In the genomic region with DNA sequence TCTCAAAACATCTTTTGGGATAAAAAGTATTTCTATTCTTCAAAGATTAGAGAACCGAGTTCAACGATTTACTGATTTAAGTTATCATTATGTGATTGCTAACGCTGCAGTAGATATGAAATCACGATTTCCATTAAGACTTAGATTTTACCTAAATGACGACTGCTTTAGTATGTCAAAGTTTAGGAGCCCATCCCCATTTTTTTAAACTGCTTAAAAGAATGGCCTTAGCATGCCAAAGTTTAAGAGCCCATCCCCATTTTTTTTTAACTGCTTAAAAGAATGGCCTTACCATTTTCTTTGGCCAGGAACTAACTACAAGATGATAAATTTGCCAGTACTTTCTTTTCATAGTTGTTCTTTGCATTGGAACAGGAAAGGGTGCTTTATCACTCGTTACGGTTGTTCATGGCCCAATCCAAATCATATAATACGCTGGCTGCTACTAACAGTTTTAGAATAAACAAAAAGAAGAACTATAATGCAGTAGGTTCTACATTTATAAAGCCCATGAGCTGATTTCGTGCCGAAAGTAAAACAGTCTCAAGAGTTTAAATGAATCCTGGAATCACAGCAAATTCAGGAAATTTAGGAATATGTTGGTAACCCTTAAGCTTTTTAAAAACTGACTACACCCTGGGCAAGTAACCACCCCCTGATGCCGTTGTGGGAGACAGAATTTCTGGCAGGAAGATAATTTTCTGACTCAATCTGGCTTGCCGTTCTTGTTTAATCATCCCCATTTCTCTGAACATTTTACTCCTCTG, we compare ENCODE assay signal across 1 cellular context.
TF ChIP-seq lines count a peak whose summit lies in the region.

No MANE protein-coding gene starts in this region.

TF ChIP-seq in K562, 482 proteins besides CTCF, POLR2A, EP300 and RAD21 (continued from another document):
- TF ChIP-seq HOXB6 (CRISPR knock-in tag; IDR thresholded peaks at IDR 0.05; ENCODE audit: borderline replicate concordance) (no peak), TEAD4 (IDR thresholded peaks at IDR 0.05; ENCODE audit: low read length) (no peak), TEAD4 (CRISPR knock-in tag; IDR thresholded peaks at IDR 0.05; ENCODE audit: borderline replicate concordance) (no peak), RBFOX2 (IDR thresholded peaks at IDR 0.05; ENCODE audit: low read depth, low read length) (no peak), SNRNP70 (optimal IDR thresholded peaks at IDR 0.05; ENCODE audit: low read depth, low read length) (no peak), ASH1L (IDR thresholded peaks at IDR 0.05; ENCODE audit: borderline replicate concordance, low read depth, partially characterized antibody) (peak; percentile 24), RBM17 (IDR thresholded peaks at IDR 0.05; ENCODE audit: borderline replicate concordance, low read depth, low read length) (no peak), NCOA6 (IDR thresholded peaks at IDR 0.05) (no peak), PYGO2 (tag; IDR thresholded peaks at IDR 0.05) (no peak), TAF9B (IDR thresholded peaks at IDR 0.05; ENCODE audit: partially characterized antibody) (no peak), KDM2B (CRISPR knock-in tag; IDR thresholded peaks at IDR 0.05) (no peak), HNRNPH1 (optimal IDR thresholded peaks at IDR 0.05; ENCODE audit: low read depth, low read length) (no peak), BRD9 (IDR thresholded peaks at IDR 0.05; ENCODE audit: low read depth, partially characterized antibody) (no peak), HDAC2 (IDR thresholded peaks at IDR 0.05) (peak; percentile 55), HDAC8 (tag; IDR thresholded peaks at IDR 0.05) (no peak), KAT2B (IDR thresholded peaks at IDR 0.05; ENCODE audit: low read depth, low read length) (no peak), BACH1 (tag; IDR thresholded peaks at IDR 0.05) (no peak), ZFPM2 (CRISPR knock-in tag; IDR thresholded peaks at IDR 0.05) (no peak), SIX5 (IDR thresholded peaks at IDR 0.05; ENCODE audit: borderline replicate concordance in 1 of 2, insufficient read depth in 1 of 2, low read depth in 1 of 2, low read length in 2 of 2) (no peak), IRF2 (CRISPR knock-in tag; IDR thresholded peaks at IDR 0.05) (no peak), HNRNPUL1 (IDR thresholded peaks at IDR 0.05; ENCODE audit: low read length) (no peak), HSF4 (CRISPR knock-in tag; IDR thresholded peaks at IDR 0.05; ENCODE audit: borderline replicate concordance) (no peak), GTF2E2 (tag; IDR thresholded peaks at IDR 0.05) (no peak), POLR3A (IDR thresholded peaks at IDR 0.05; ENCODE audit: borderline replicate concordance, extremely low read depth, insufficient read depth, insufficient read length) (no peak), GTF2A2 (tag; IDR thresholded peaks at IDR 0.05) (no peak; the same call in 1 of the 2 replicates), ZNF24 (IDR thresholded peaks at IDR 0.05) (no peak)
- TF ChIP-seq, protein P1, sequence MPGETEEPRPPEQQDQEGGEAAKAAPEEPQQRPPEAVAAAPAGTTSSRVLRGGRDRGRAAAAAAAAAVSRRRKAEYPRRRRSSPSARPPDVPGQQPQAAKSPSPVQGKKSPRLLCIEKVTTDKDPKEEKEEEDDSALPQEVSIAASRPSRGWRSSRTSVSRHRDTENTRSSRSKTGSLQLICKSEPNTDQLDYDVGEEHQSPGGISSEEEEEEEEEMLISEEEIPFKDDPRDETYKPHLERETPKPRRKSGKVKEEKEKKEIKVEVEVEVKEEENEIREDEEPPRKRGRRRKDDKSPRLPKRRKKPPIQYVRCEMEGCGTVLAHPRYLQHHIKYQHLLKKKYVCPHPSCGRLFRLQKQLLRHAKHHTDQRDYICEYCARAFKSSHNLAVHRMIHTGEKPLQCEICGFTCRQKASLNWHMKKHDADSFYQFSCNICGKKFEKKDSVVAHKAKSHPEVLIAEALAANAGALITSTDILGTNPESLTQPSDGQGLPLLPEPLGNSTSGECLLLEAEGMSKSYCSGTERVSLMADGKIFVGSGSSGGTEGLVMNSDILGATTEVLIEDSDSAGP (CRISPR knock-in tag; IDR thresholded peaks at IDR 0.05): no peak
- TF ChIP-seq, protein P2, sequence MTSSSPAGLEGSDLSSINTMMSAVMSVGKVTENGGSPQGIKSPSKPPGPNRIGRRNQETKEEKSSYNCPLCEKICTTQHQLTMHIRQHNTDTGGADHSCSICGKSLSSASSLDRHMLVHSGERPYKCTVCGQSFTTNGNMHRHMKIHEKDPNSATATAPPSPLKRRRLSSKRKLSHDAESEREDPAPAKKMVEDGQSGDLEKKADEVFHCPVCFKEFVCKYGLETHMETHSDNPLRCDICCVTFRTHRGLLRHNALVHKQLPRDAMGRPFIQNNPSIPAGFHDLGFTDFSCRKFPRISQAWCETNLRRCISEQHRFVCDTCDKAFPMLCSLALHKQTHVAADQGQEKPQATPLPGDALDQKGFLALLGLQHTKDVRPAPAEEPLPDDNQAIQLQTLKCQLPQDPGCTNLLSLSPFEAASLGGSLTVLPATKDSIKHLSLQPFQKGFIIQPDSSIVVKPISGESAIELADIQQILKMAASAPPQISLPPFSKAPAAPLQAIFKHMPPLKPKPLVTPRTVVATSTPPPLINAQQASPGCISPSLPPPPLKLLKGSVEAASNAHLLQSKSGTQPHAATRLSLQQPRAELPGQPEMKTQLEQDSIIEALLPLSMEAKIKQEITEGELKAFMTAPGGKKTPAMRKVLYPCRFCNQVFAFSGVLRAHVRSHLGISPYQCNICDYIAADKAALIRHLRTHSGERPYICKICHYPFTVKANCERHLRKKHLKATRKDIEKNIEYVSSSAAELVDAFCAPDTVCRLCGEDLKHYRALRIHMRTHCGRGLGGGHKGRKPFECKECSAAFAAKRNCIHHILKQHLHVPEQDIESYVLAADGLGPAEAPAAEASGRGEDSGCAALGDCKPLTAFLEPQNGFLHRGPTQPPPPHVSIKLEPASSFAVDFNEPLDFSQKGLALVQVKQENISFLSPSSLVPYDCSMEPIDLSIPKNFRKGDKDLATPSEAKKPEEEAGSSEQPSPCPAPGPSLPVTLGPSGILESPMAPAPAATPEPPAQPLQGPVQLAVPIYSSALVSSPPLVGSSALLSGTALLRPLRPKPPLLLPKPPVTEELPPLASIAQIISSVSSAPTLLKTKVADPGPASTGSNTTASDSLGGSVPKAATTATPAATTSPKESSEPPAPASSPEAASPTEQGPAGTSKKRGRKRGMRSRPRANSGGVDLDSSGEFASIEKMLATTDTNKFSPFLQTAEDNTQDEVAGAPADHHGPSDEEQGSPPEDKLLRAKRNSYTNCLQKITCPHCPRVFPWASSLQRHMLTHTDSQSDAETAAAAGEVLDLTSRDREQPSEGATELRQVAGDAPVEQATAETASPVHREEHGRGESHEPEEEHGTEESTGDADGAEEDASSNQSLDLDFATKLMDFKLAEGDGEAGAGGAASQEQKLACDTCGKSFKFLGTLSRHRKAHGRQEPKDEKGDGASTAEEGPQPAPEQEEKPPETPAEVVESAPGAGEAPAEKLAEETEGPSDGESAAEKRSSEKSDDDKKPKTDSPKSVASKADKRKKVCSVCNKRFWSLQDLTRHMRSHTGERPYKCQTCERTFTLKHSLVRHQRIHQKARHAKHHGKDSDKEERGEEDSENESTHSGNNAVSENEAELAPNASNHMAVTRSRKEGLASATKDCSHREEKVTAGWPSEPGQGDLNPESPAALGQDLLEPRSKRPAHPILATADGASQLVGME (CRISPR knock-in tag; IDR thresholded peaks at IDR 0.05): no peak
- TF ChIP-seq, protein P3, sequence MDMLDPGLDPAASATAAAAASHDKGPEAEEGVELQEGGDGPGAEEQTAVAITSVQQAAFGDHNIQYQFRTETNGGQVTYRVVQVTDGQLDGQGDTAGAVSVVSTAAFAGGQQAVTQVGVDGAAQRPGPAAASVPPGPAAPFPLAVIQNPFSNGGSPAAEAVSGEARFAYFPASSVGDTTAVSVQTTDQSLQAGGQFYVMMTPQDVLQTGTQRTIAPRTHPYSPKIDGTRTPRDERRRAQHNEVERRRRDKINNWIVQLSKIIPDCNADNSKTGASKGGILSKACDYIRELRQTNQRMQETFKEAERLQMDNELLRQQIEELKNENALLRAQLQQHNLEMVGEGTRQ (CRISPR knock-in tag; IDR thresholded peaks at IDR 0.05): no peak
- TF ChIP-seq, protein P4, sequence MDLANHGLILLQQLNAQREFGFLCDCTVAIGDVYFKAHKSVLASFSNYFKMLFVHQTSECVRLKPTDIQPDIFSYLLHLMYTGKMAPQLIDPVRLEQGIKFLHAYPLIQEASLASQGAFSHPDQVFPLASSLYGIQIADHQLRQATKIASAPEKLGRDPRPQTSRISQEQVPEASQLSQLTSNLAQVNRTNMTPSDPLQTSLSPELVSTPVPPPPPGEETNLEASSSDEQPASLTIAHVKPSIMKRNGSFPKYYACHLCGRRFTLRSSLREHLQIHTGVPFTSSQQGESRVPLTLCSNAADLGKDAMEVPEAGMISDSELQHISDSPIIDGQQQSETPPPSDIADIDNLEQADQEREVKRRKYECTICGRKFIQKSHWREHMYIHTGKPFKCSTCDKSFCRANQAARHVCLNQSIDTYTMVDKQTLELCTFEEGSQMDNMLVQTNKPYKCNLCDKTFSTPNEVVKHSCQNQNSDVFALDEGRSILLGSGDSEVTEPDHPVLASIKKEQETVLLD (IDR thresholded peaks at IDR 0.05): no peak
- TF ChIP-seq, protein P5, sequence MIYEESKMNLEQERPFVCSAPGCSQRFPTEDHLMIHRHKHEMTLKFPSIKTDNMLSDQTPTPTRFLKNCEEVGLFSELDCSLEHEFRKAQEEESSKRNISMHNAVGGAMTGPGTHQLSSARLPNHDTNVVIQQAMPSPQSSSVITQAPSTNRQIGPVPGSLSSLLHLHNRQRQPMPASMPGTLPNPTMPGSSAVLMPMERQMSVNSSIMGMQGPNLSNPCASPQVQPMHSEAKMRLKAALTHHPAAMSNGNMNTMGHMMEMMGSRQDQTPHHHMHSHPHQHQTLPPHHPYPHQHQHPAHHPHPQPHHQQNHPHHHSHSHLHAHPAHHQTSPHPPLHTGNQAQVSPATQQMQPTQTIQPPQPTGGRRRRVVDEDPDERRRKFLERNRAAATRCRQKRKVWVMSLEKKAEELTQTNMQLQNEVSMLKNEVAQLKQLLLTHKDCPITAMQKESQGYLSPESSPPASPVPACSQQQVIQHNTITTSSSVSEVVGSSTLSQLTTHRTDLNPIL (CRISPR knock-in tag; IDR thresholded peaks at IDR 0.05): no peak
- TF ChIP-seq, protein P6, sequence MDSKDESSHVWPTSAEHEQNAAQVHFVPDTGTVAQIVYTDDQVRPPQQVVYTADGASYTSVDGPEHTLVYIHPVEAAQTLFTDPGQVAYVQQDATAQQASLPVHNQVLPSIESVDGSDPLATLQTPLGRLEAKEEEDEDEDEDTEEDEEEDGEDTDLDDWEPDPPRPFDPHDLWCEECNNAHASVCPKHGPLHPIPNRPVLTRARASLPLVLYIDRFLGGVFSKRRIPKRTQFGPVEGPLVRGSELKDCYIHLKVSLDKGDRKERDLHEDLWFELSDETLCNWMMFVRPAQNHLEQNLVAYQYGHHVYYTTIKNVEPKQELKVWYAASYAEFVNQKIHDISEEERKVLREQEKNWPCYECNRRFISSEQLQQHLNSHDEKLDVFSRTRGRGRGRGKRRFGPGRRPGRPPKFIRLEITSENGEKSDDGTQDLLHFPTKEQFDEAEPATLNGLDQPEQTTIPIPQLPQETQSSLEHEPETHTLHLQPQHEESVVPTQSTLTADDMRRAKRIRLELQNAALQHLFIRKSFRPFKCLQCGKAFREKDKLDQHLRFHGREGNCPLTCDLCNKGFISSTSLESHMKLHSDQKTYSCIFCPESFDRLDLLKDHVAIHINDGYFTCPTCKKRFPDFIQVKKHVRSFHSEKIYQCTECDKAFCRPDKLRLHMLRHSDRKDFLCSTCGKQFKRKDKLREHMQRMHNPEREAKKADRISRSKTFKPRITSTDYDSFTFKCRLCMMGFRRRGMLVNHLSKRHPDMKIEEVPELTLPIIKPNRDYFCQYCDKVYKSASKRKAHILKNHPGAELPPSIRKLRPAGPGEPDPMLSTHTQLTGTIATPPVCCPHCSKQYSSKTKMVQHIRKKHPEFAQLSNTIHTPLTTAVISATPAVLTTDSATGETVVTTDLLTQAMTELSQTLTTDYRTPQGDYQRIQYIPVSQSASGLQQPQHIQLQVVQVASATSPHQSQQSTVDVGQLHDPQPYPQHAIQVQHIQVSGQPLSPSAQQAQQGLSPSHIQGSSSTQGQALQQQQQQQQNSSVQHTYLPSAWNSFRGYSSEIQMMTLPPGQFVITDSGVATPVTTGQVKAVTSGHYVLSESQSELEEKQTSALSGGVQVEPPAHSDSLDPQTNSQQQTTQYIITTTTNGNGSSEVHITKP (IDR thresholded peaks at IDR 0.05; ENCODE audit: partially characterized antibody): peak; percentile 20
- TF ChIP-seq, protein P7, sequence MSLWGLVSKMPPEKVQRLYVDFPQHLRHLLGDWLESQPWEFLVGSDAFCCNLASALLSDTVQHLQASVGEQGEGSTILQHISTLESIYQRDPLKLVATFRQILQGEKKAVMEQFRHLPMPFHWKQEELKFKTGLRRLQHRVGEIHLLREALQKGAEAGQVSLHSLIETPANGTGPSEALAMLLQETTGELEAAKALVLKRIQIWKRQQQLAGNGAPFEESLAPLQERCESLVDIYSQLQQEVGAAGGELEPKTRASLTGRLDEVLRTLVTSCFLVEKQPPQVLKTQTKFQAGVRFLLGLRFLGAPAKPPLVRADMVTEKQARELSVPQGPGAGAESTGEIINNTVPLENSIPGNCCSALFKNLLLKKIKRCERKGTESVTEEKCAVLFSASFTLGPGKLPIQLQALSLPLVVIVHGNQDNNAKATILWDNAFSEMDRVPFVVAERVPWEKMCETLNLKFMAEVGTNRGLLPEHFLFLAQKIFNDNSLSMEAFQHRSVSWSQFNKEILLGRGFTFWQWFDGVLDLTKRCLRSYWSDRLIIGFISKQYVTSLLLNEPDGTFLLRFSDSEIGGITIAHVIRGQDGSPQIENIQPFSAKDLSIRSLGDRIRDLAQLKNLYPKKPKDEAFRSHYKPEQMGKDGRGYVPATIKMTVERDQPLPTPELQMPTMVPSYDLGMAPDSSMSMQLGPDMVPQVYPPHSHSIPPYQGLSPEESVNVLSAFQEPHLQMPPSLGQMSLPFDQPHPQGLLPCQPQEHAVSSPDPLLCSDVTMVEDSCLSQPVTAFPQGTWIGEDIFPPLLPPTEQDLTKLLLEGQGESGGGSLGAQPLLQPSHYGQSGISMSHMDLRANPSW (CRISPR knock-in tag; IDR thresholded peaks at IDR 0.05): no peak
- TF ChIP-seq, protein P8, sequence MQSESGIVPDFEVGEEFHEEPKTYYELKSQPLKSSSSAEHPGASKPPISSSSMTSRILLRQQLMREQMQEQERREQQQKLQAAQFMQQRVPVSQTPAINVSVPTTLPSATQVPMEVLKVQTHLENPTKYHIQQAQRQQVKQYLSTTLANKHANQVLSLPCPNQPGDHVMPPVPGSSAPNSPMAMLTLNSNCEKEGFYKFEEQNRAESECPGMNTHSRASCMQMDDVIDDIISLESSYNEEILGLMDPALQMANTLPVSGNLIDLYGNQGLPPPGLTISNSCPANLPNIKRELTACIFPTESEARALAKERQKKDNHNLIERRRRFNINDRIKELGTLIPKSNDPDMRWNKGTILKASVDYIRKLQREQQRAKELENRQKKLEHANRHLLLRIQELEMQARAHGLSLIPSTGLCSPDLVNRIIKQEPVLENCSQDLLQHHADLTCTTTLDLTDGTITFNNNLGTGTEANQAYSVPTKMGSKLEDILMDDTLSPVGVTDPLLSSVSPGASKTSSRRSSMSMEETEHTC (IDR thresholded peaks at IDR 0.05): no peak
TF ChIP-seq in K562: peak in this region for 14.
